ENCODE assay signal across 10 cellular contexts in the genomic region with DNA sequence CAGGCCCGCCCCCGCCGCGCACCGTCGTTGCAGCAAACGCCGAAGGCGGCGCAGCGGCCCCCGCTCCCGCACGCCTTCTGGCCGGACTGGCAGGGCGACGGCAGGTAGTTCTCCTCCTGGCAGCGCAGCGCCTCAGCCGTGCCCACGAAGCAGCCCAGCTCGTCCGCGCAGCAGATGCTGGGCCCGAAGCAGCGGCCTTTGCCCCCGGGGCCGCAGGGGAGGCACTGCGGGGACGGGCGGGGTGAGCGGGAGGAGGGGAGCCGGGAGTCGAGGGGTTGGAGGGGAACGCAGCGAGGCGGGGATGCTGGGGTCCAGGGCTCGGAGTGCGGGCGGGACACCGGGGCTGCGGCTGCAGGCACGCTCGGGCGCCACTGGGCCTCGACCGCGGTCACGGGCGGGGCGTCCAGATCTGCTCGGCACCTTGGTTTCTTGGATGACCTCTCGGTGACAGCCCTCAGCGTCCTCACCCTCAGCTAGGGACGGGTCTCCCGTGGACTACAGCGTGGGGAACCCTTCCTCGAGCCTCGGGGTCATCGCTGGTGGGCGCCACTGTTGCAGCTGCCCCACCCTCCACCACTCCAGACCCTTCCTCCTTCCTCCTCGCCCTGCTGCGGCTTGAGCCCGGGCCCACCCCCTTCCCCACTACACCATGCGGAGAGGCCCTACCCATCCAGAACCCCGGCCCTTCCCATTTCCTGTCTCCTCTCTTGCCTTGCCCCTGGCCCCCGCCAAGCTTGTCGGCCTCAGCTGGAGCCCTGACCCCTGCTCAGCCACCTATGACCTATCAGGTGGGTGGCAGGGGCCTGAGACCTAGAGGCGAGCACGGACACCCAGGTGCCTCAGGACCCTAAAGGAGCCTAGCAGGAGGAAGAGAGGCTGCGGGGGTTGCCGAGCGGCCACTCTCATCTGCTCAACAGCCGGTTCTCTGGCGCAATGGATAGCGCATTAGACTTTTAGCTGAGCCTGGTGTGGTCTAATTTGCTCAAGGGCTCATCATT. TPM values are rescaled to one million over a fixed set of nuclear protein-coding genes. Genes with fewer than 3 reads are reported as not detected.
DNase-seq lines count a peak whose midpoint lies in the region; ATAC-seq and TF ChIP-seq lines count a peak whose summit lies in the region.
"Had no signal": no experiment of that assay in that cellular context is flagged by ENCODE, and none has a peak within 500 bp of the region (broad histone marks: within the 10 kb centered on the region; RNA-seq: fewer than 3 reads in every experiment).

No MANE protein-coding gene starts in this region.

- no peaks in the 10 kb centered on the region for H3K9me3 ChIP-seq in sigmoid colon

- 10% methylated on average over 76 of the region's 76 CpGs for WGBS in sigmoid colon, 2 donors

- H3K4me1 Mint-ChIP-seq in T-cell: peaks cover 7 to 15% (median 11%) of the 10 kb centered on the region in 3 donors

- H3K4me3 Mint-ChIP-seq in T-cell: peak overlapping the region; percentile 37 to 78 (median 56)

- ATAC-seq in T-cell (replicated peaks in 1 of 4): peak; percentile 33 to 54 (median 50)
- ATAC-seq in GM19328 (IDR thresholded peaks at IDR 0.05; ENCODE audit: unreplicated experiment): no peak

- POLR2A ChIA-PET in T-cell (lab: Charles Lee): no interaction called here

- CTCF ChIA-PET in T-cell (lab: Charles Lee): no interaction called here

- no peak for TF ChIP-seq CTCF in sigmoid colon (IDR thresholded peaks at IDR 0.05)

- TF ChIP-seq POLR2A in sigmoid colon (IDR thresholded peaks at IDR 0.05): no peak

- H3K27me3 ChIP-seq in sigmoid colon: peaks cover 19 to 63% (median 35%) of the 10 kb centered on the region in 3 donors

- intact Hi-C loops in sigmoid colon (cut with DNase I): no loop called here

- H3K27ac ChIP-seq in sigmoid colon: no peak overlapping the region

- H3K4me1 ChIP-seq in sigmoid colon: peaks cover 0 to 18% (median 12%) of the 10 kb centered on the region in 4 donors

- H3K27ac Mint-ChIP-seq in T-cell: no peak overlapping the region

- no peak for TF ChIP-seq EP300 in sigmoid colon (IDR thresholded peaks at IDR 0.05)

- no peaks in the 10 kb centered on the region for H3K36me3 Mint-ChIP-seq in T-cell

- H3K36me3 ChIP-seq in sigmoid colon: no peaks in the 10 kb centered on the region

- peak; percentile 47 for DNase-seq in NCI-H146 (lab: John Stamatoyannopoulos, UW)
- no peak for DNase-seq in NCI-H146 treated with DMSO at 0.1 percent for 48 hours (lab: John Stamatoyannopoulos, UW; ENCODE audit: unreplicated experiment)
- no peak for DNase-seq in T-cell
- DNase-seq in sigmoid colon: no peak
- no peak for DNase-seq in AML-193 (lab: John Stamatoyannopoulos, UW)
- no peak for DNase-seq in HuH-7 (ENCODE audit: low spot score)

- H3K27me3 Mint-ChIP-seq in T-cell: peaks cover 18 to 47% of the 10 kb centered on the region in 2 donors

- peak overlapping the region; percentile 8 for H3K4me3 ChIP-seq in iPS-11a (ENCODE audit: low read depth, low read length)
- H3K4me3 ChIP-seq in sigmoid colon: peak overlapping the region in 3 of 4 donors; percentile 25 to 43 (median 41)

- H3K9me3 Mint-ChIP-seq in T-cell: no peaks in the 10 kb centered on the region

RNA-seq across cellular contexts. Expression of a gene that starts 1.3 kb away (rescaled TPM):
- total RNA-seq in T-cell: 1 to 10 TPM in 1 of 5 donors, under 1 TPM in 2, not detected in 2; 0.44 to 1.6 (median 0.59) TPM
- not detected for total RNA-seq in sigmoid colon
- not detected for polyA plus RNA-seq in sigmoid colon
- total RNA-seq: kidney, temporal lobe had no signal

RNA-seq across cellular contexts. Expression of a gene that starts 11.8 kb away (rescaled TPM):
- total RNA-seq in T-cell (1 to 10 TPM in 2 of 5 donors, under 1 TPM in 1, not detected in 2; 0.92 to 3.0 (median 1.5) TPM), sigmoid colon (not detected)
- under 1 TPM in 1 of 3 donors, not detected in 2; 0.29 TPM for polyA plus RNA-seq in sigmoid colon
- total RNA-seq: kidney, temporal lobe had no signal

RNA-seq across cellular contexts. Expression of a gene that starts 37.4 kb away (rescaled TPM):
- total RNA-seq in T-cell (10 to 100 TPM; 20.9 to 38.5 (median 36.8) TPM), sigmoid colon (10 to 100 TPM; 33.5 to 71.7 (median 65.0) TPM)
- polyA plus RNA-seq in sigmoid colon: 10 to 100 TPM; 46.8 to 61.3 (median 48.8) TPM

RNA-seq across cellular contexts. Expression of a gene that starts 39.8 kb away (rescaled TPM):
- total RNA-seq in T-cell (1 to 10 TPM in 4 of 5 donors, under 1 TPM in 1; 0.60 to 3.4 (median 1.8) TPM), sigmoid colon (1 to 10 TPM in 1 of 4 donors, not detected in 3; 1.6 TPM)
- polyA plus RNA-seq in sigmoid colon: 1 to 10 TPM in 1 of 3 donors, under 1 TPM in 1, not detected in 1; 0.34 to 8.4 TPM
- total RNA-seq: kidney, temporal lobe had no signal
